9 cellular contexts compared by ENCODE assay signal in genomic region chr20:36208257-36208656, GRCh38.
"Had no signal": no experiment of that assay in that cellular context is flagged by ENCODE, and none has a peak within 500 bp of the region (broad histone marks: within the 10 kb centered on the region; RNA-seq: fewer than 3 reads in every experiment).

No MANE protein-coding gene starts in this region.

- ATAC-seq: HCT116, K562 had no signal

- DNase-seq: GM23248, GOT3, H7, HFFc6, IMR-90, KG1 had no signal

- H3K27ac Mint-ChIP-seq: HFFc6 had no signal

- H3K9me3 Mint-ChIP-seq: HFFc6 had no signal

- FAIRE-seq: HTR-8/SVneo, K562 had no signal

- H3K4me3 Mint-ChIP-seq: HFFc6 had no signal
